In genomic region chr15:90859234-90860131, GRCh38 we compare ENCODE assay signal across 1 cellular context.
A peak's percentile ranks its signal among the peaks of the same experiment; 100 is the strongest.
TF ChIP-seq lines count a peak whose summit lies in the region.

No MANE protein-coding gene starts in this region.

TF ChIP-seq in HCT116, 20 proteins besides CTCF, POLR2A, EP300 and RAD21 (continued from another document):
- peak; percentile 24; the same call in 1 of the 2 replicates for TF ChIP-seq ZFX (IDR thresholded peaks at IDR 0.05)
